In genomic region chr2:72629062-72629461, GRCh38 we compare ENCODE assay signal across 20 cellular contexts.
"Had no signal": no experiment of that assay in that cellular context is flagged by ENCODE, and none has a peak within 500 bp of the region (broad histone marks: within the 10 kb centered on the region; RNA-seq: fewer than 3 reads in every experiment).

No MANE protein-coding gene starts in this region.

- H3K4me1 ChIP-seq: parathyroid adenoma, upper lobe of left lung had no signal

- H3K9me3 ChIP-seq: adrenal gland, mucosa of descending colon, upper lobe of left lung had no signal

- H3K27me3 ChIP-seq: adrenal gland, hepatocyte, upper lobe of left lung had no signal

- DNase-seq: activated T-cell treated with anti-CD3 and anti-CD28 coated beads, Interleukin-2, amount 50 U/mL, for 24 hours; adrenal gland; cortex of kidney; effector CD4-positive, alpha-beta T cell; erythroblast; mucosa of descending colon; naive B cell; nucleus accumbens; stimulated activated CD4-positive, alpha-beta T cell treated with anti-CD3 and anti-CD28 coated beads, Interleukin-15, amount 100 ng/mL, for 24 hours; stimulated activated CD8-positive, alpha-beta memory T cell treated with anti-CD3 and anti-CD28 coated beads, Interleukin-4, amount 100 ng/mL, for 48 hours; stimulated activated naive CD8-positive, alpha-beta T cell treated with anti-CD3 and anti-CD28 coated beads, Interleukin-15, Interleukin-2, amounts not matched to agents 100 U/mL and 50 U/mL, for 24 hours; T1000; upper lobe of left lung had no signal

- H3K4me3 ChIP-seq: adrenal gland, hepatocyte, mucosa of descending colon, smooth muscle cell, upper lobe of left lung had no signal

- H3K4me2 ChIP-seq: hepatocyte, smooth muscle cell had no signal

- ATAC-seq: activated naive CD4-positive, alpha-beta T cell treated with anti-CD3 and anti-CD28 coated beads, Interleukin-2, amount 50 U/mL, for 72 hours; activated T-helper 17 cell treated with anti-CD3 and anti-CD28 coated beads, Interleukin-2, amount 50 U/mL, for 72 hours; mucosa of descending colon; sciatic nerve; stimulated activated naive CD8-positive, alpha-beta T cell treated with anti-CD3 and anti-CD28 coated beads, Interleukin-15, Interleukin-2, amounts not matched to agents 100 U/mL and 50 U/mL, for 24 hours; WTC11 had no signal

- H3K36me3 ChIP-seq: adrenal gland, upper lobe of left lung had no signal

- H3K27ac ChIP-seq: adrenal gland, hepatocyte, parathyroid adenoma, upper lobe of left lung had no signal

- H3K9ac ChIP-seq: parathyroid adenoma had no signal

- H2AFZ ChIP-seq: hepatocyte, parathyroid adenoma had no signal

- H3K79me2 ChIP-seq: hepatocyte, parathyroid adenoma had no signal
